In genomic region chr4:163595590-163595989, GRCh38 we compare ENCODE assay signal across 1 cellular context.
TF ChIP-seq lines count a peak whose summit lies in the region.

No MANE protein-coding gene starts in this region.

TF ChIP-seq in HepG2, 621 proteins besides CTCF, POLR2A, EP300 and RAD21 (continued from another document):
- TF ChIP-seq ZFX (CRISPR knock-in tag; IDR thresholded peaks at IDR 0.05; ENCODE audit: low read depth) (no peak), ZNF703 (CRISPR knock-in tag; IDR thresholded peaks at IDR 0.05; ENCODE audit: borderline replicate concordance) (no peak), ZNF7 (CRISPR knock-in tag; IDR thresholded peaks at IDR 0.05) (no peak), ADNP (CRISPR knock-in tag; IDR thresholded peaks at IDR 0.05) (no peak), ZNF335 (CRISPR knock-in tag; IDR thresholded peaks at IDR 0.05) (no peak), HNF4G (IDR thresholded peaks at IDR 0.05; ENCODE audit: borderline replicate concordance, low read depth, low read length) (no peak), HNF4G (CRISPR knock-in tag; IDR thresholded peaks at IDR 0.05; ENCODE audit: borderline replicate concordance, low read depth) (no peak), ZBTB38 (CRISPR knock-in tag; IDR thresholded peaks at IDR 0.05) (no peak)
- TF ChIP-seq, protein P1, sequence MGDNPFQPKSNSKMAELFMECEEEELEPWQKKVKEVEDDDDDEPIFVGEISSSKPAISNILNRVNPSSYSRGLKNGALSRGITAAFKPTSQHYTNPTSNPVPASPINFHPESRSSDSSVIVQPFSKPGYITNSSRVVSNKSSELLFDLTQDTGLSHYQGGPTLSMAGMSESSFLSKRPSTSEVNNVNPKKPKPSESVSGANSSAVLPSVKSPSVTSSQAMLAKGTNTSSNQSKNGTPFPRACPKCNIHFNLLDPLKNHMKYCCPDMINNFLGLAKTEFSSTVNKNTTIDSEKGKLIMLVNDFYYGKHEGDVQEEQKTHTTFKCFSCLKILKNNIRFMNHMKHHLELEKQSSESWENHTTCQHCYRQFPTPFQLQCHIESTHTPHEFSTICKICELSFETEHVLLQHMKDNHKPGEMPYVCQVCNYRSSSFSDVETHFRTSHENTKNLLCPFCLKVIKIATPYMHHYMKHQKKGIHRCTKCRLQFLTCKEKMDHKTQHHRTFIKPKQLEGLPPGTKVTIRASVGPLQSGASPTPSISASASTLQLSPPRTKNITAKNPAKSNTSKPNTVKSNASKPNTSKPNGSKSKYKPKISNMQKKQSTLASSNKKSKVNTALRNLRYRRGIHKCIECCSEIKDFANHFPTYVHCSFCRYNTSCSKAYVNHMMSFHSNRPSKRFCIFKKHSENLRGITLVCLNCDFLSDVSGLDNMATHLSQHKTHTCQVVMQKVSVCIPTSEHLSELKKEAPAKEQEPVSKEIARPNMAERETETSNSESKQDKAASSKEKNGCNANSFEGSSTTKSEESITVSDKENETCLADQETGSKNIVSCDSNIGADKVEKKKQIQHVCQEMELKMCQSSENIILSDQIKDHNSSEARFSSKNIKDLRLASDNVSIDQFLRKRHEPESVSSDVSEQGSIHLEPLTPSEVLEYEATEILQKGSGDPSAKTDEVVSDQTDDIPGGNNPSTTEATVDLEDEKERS (CRISPR knock-in tag; IDR thresholded peaks at IDR 0.05), result no peak
TF ChIP-seq in HepG2: peak in this region for 0.
